ENCODE assay signal across 1 cellular context in genomic region chr2:217653240-217653639, GRCh38.
TF ChIP-seq lines count a peak whose summit lies in the region.

No MANE protein-coding gene starts in this region.

TF ChIP-seq in HepG2, 621 proteins besides CTCF, POLR2A, EP300 and RAD21 (continued from another document):
- TF ChIP-seq MEIS1 (CRISPR knock-in tag; IDR thresholded peaks at IDR 0.05; ENCODE audit: borderline replicate concordance): no peak
- TF ChIP-seq SRSF9 (IDR thresholded peaks at IDR 0.05; ENCODE audit: borderline replicate concordance, insufficient read depth, low read depth, low read length, poor library complexity, severe bottlenecking): no peak
- TF ChIP-seq ZNF607 (CRISPR knock-in tag; IDR thresholded peaks at IDR 0.05; ENCODE audit: borderline replicate concordance): no peak
- no peak for TF ChIP-seq ZNF343 (CRISPR knock-in tag; IDR thresholded peaks at IDR 0.05)
- TF ChIP-seq, protein P1, sequence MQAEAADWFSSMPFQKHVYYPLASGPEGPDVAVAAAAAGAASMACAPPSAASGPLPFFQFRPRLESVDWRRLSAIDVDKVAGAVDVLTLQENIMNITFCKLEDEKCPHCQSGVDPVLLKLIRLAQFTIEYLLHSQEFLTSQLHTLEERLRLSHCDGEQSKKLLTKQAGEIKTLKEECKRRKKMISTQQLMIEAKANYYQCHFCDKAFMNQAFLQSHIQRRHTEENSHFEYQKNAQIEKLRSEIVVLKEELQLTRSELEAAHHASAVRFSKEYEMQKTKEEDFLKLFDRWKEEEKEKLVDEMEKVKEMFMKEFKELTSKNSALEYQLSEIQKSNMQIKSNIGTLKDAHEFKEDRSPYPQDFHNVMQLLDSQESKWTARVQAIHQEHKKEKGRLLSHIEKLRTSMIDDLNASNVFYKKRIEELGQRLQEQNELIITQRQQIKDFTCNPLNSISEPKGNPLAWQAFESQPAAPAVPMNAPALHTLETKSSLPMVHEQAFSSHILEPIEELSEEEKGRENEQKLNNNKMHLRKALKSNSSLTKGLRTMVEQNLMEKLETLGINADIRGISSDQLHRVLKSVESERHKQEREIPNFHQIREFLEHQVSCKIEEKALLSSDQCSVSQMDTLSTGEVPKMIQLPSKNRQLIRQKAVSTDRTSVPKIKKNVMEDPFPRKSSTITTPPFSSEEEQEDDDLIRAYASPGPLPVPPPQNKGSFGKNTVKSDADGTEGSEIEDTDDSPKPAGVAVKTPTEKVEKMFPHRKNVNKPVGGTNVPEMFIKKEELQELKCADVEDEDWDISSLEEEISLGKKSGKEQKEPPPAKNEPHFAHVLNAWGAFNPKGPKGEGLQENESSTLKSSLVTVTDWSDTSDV (CRISPR knock-in tag; IDR thresholded peaks at IDR 0.05): no peak
- no peak for TF ChIP-seq ZNF670 (CRISPR knock-in tag; IDR thresholded peaks at IDR 0.05; ENCODE audit: borderline replicate concordance)
- TF ChIP-seq SP1 (IDR thresholded peaks at IDR 0.05): no peak
- TF ChIP-seq SP1 (CRISPR knock-in tag; IDR thresholded peaks at IDR 0.05): no peak
- TF ChIP-seq HNF4G (IDR thresholded peaks at IDR 0.05; ENCODE audit: borderline replicate concordance, low read depth, low read length): no peak
- TF ChIP-seq HNF4G (CRISPR knock-in tag; IDR thresholded peaks at IDR 0.05; ENCODE audit: borderline replicate concordance, low read depth): no peak
- no peak for TF ChIP-seq JUN (CRISPR knock-in tag; IDR thresholded peaks at IDR 0.05)
- no peak for TF ChIP-seq SIN3A (IDR thresholded peaks at IDR 0.05; ENCODE audit: borderline replicate concordance, low read depth, low read length)
- no peak for TF ChIP-seq TAF15 (IDR thresholded peaks at IDR 0.05; ENCODE audit: low read depth, low read length, poor library complexity, severe bottlenecking)
- TF ChIP-seq TFE3 (CRISPR knock-in tag; IDR thresholded peaks at IDR 0.05): no peak
- no peak for TF ChIP-seq IRF2 (CRISPR knock-in tag; IDR thresholded peaks at IDR 0.05)
- no peak for TF ChIP-seq TBP (CRISPR knock-in tag; IDR thresholded peaks at IDR 0.05)
- no peak for TF ChIP-seq ZFP41 (CRISPR knock-in tag; IDR thresholded peaks at IDR 0.05; ENCODE audit: borderline replicate concordance)
- no peak for TF ChIP-seq FOXC1 (CRISPR knock-in tag; IDR thresholded peaks at IDR 0.05; ENCODE audit: borderline replicate concordance)
